9 cellular contexts compared by ENCODE assay signal in genomic region chr5:173592050-173592669, GRCh38. TPM values are rescaled to one million over a fixed set of nuclear protein-coding genes. Genes with fewer than 3 reads are reported as not detected.
A peak's percentile ranks its signal among the peaks of the same experiment; 100 is the strongest.
DNase-seq lines count a peak whose midpoint lies in the region; ATAC-seq and TF ChIP-seq lines count a peak whose summit lies in the region.
"Had no signal": no experiment of that assay in that cellular context is flagged by ENCODE, and none has a peak within 500 bp of the region (broad histone marks: within the 10 kb centered on the region; RNA-seq: fewer than 3 reads in every experiment).

No MANE protein-coding gene starts in this region.

- ATAC-seq in foreskin keratinocyte (peak; percentile 34), HG02938 (IDR thresholded peaks at IDR 0.05; ENCODE audit: unreplicated experiment) (no peak), esophagus mucosa (no peak)
- no peak for ATAC-seq in activated CD4-positive, CD25-positive, alpha-beta regulatory T cell treated with anti-CD3 and anti-CD28 coated beads, Interleukin-2, amount 50 U/mL, for 24 hours

- no peaks in the 10 kb centered on the region for H3K4me1 ChIP-seq in foreskin keratinocyte

- no peak overlapping the region for H3K27ac ChIP-seq in foreskin keratinocyte

- TF ChIP-seq CTCF in AG09319 (IDR thresholded peaks at IDR 0.05; ENCODE audit: low read depth, low read length) (peak; percentile 33), foreskin keratinocyte (conservative IDR thresholded peaks at IDR 0.05) (peak; percentile 66)

- H3K27me3 ChIP-seq in foreskin keratinocyte = no peaks in the 10 kb centered on the region

- DNase-seq in AG09319 (ENCODE audit: extremely low read depth, low read depth) (no peak), EL (peak; percentile 14), RKO (ENCODE audit: low spot score) (peak; percentile 37), foreskin keratinocyte (peak in 1 of 2 donors; percentile 6), COLO668 (lab: John Stamatoyannopoulos, UW; ENCODE audit: unreplicated experiment) (no peak)
- DNase-seq: NCI-H1417 treated with DMSO at 0.1 percent for 48 hours had no signal

RNA-seq across cellular contexts. Expression of gene BOD1, which starts 24.3 kb away (rescaled TPM):
- 58.5 and 67.2 TPM in 2 replicates for total RNA-seq in foreskin keratinocyte
- 51.8 and 61.2 TPM in 2 replicates for polyA plus RNA-seq in foreskin keratinocyte
- 24.3 TPM for total RNA-seq in esophagus mucosa

Comparison
In these comparisons a context has a peak if more than half of its experiments do, and no peak if none do; other contexts are left out.
1. DNase-seq: peak in EL (single experiment) and RKO (single experiment); none in AG09319 (single experiment) and COLO668 (single experiment).